Comparison of ENCODE assay signal across 18 cellular contexts in genomic region chr1:5897281-5897680, GRCh38.
DNase-seq lines count a peak whose midpoint lies in the region; ATAC-seq and TF ChIP-seq lines count a peak whose summit lies in the region.
"Had no signal": no experiment of that assay in that cellular context is flagged by ENCODE, and none has a peak within 500 bp of the region (broad histone marks: within the 10 kb centered on the region; RNA-seq: fewer than 3 reads in every experiment).

No MANE protein-coding gene starts in this region.

- peaks cover 16% of the 10 kb centered on the region for H3K9me3 Mint-ChIP-seq in WTC11
- H3K9me3 Mint-ChIP-seq: CD8-positive, alpha-beta T cell had no signal

- peak overlapping the region; percentile 70 for H3K27ac Mint-ChIP-seq in WTC11
- H3K27ac Mint-ChIP-seq: CD8-positive, alpha-beta T cell had no signal

- no peak overlapping the region for H2AFZ ChIP-seq in neural cell (ENCODE audit: low read depth, low read length)
- no peak overlapping the region for H2AFZ ChIP-seq in hepatocyte

- WGBS in hepatocyte (ENCODE audit: low lambda C conversion rate, missing lambda C conversion rate), result 60% methylated on average over 15 of the region's 15 CpGs

- H3K27me3 Mint-ChIP-seq in WTC11 (ENCODE audit: low read depth), result peaks cover 2% of the 10 kb centered on the region; the same call in 1 of the 2 replicates

- no peak for TF ChIP-seq CTCF in WTC11 (IDR thresholded peaks at IDR 0.05)
- TF ChIP-seq CTCF in neural cell (IDR thresholded peaks at IDR 0.05; ENCODE audit: poor library complexity, severe bottlenecking), result peak; percentile 35
- TF ChIP-seq CTCF in hepatocyte (IDR thresholded peaks at IDR 0.05; ENCODE audit: poor library complexity), result no peak

- H3K4me1 ChIP-seq in ES-I3 (ENCODE audit: insufficient read depth, low read length) (peaks cover 12% of the 10 kb centered on the region), iPS-18a (ENCODE audit: control insufficient read depth, low read depth, low read length) (peaks cover 37% of the 10 kb centered on the region), hepatocyte (ENCODE audit: insufficient read depth) (no peaks in the 10 kb centered on the region)
- H3K4me1 ChIP-seq: Peyer's patch had no signal

- H3K4me3 ChIP-seq in iPS-18a (ENCODE audit: low read length) (peak overlapping the region; percentile 23), neural cell (ENCODE audit: low read length) (peak overlapping the region; percentile 36), hepatocyte (no peak overlapping the region)
- H3K4me3 ChIP-seq: BLaER1, K562, Peyer's patch had no signal

- peak overlapping the region; percentile 58 for H3K27ac ChIP-seq in iPS-18a (ENCODE audit: low read length)
- H3K27ac ChIP-seq in neural cell (ENCODE audit: low read length), result no peak overlapping the region
- H3K27ac ChIP-seq in hepatocyte, result no peak overlapping the region
- H3K27ac ChIP-seq: Peyer's patch had no signal

- H3K9me3 ChIP-seq in ES-I3 (ENCODE audit: control insufficient read depth, insufficient read depth, low read length), result no peaks in the 10 kb centered on the region
- no peaks in the 10 kb centered on the region for H3K9me3 ChIP-seq in iPS-18a (ENCODE audit: control insufficient read depth, low read depth, low read length)
- no peaks in the 10 kb centered on the region for H3K9me3 ChIP-seq in neural cell (ENCODE audit: low read length)
- no peaks in the 10 kb centered on the region for H3K9me3 ChIP-seq in hepatocyte (ENCODE audit: low read depth)
- H3K9me3 ChIP-seq: Peyer's patch, SK-N-SH had no signal

- peak overlapping the region; percentile 40 for H3K4me3 Mint-ChIP-seq in WTC11
- H3K4me3 Mint-ChIP-seq: CD8-positive, alpha-beta T cell had no signal

- no peaks in the 10 kb centered on the region for H3K79me2 ChIP-seq in neural cell (replicated peaks; ENCODE audit: insufficient read depth, low read length)
- H3K79me2 ChIP-seq in hepatocyte, result no peaks in the 10 kb centered on the region

- H3K36me3 ChIP-seq in ES-I3 (ENCODE audit: insufficient read depth, low read length) (no peaks in the 10 kb centered on the region), iPS-18a (ENCODE audit: control insufficient read depth, low read depth, low read length) (no peaks in the 10 kb centered on the region), neural cell (ENCODE audit: insufficient read depth, low read length) (no peaks in the 10 kb centered on the region), hepatocyte (replicated peaks; ENCODE audit: insufficient read depth, low read depth) (no peaks in the 10 kb centered on the region)
- H3K36me3 ChIP-seq: Peyer's patch had no signal

- H4K20me1 ChIP-seq in neural cell (ENCODE audit: insufficient read depth) (no peaks in the 10 kb centered on the region), hepatocyte (ENCODE audit: insufficient read depth, poor library complexity, severe bottlenecking) (no peaks in the 10 kb centered on the region)
- H4K20me1 ChIP-seq: BLaER1 had no signal

- peaks cover 43% of the 10 kb centered on the region for H3K4me1 Mint-ChIP-seq in WTC11

- peak; percentile 74 for ATAC-seq in WTC11
- ATAC-seq in GM18505 (IDR thresholded peaks at IDR 0.05; ENCODE audit: unreplicated experiment), result no peak
- ATAC-seq: CD8-positive, alpha-beta T cell; K562 had no signal

- H3K36me3 Mint-ChIP-seq in WTC11, result peaks cover 14% of the 10 kb centered on the region

- H3K4me2 ChIP-seq in neural cell (ENCODE audit: low read length) (peak overlapping the region; percentile 1), hepatocyte (no peak overlapping the region)
- H3K4me2 ChIP-seq: SK-N-SH had no signal

- peak; percentile 33 for TF ChIP-seq RAD21 in neural cell (conservative IDR thresholded peaks at IDR 0.05)

- no peak for TF ChIP-seq POLR2A in GM18505 (IDR thresholded peaks at IDR 0.05; ENCODE audit: borderline replicate concordance, extremely low read depth, insufficient read depth, insufficient read length)

- no peaks in the 10 kb centered on the region for H3F3A ChIP-seq in neural cell (ENCODE audit: insufficient read depth, low read length, poor library complexity, severe bottlenecking)

- H3K9ac ChIP-seq in ES-I3 (ENCODE audit: low read depth, low read length) (peak overlapping the region; percentile 19; the same call in 1 of the 2 replicates), iPS-18a (ENCODE audit: low read length) (peak overlapping the region; percentile 32), neural cell (ENCODE audit: low read length) (no peak overlapping the region)
- H3K9ac ChIP-seq: BLaER1, SK-N-SH had no signal

- peak; percentile 33 for DNase-seq in WTC11 (ENCODE audit: low spot score)
- no peak for DNase-seq in activated T-cell treated with anti-CD3 and anti-CD28 coated beads, Interleukin-2, amount 50 U/mL, for 1 hour
- no peak for DNase-seq in SW480 (ENCODE audit: low spot score)
- no peak for DNase-seq in hepatocyte (ENCODE audit: low spot score)
- DNase-seq: CD8-positive, alpha-beta T cell; DND-41; HCEC 1CT; NCI-H1436; NCI-H2227 treated with DMSO at 0.1 percent for 48 hours; NCI-H524; SK-N-SH had no signal

- peak; percentile 15 for TF ChIP-seq EP300 in neural cell (conservative IDR thresholded peaks at IDR 0.05; ENCODE audit: poor library complexity, severe bottlenecking)

- POLR2A ChIA-PET in WTC11 (lab: Charles Lee), result no interaction called here

- H3K9me2 ChIP-seq in neural cell (ENCODE audit: insufficient read depth, low read length), result no peaks in the 10 kb centered on the region
- H3K9me2 ChIP-seq in hepatocyte (replicated peaks; ENCODE audit: insufficient read depth), result no peaks in the 10 kb centered on the region
- H3K9me2 ChIP-seq: SK-N-SH had no signal

- CTCF ChIA-PET in WTC11 (lab: Charles Lee), result interaction anchor here (1.0 to 1.9 kb wide), 4 partner anchors 15 to 152 kb away, joined by 3 to 8 read pairs (median 4); no protein-coding TSS in a partner anchor

- H3K27me3 ChIP-seq in iPS-18a (ENCODE audit: control insufficient read depth, insufficient read depth, low read length), result no peaks in the 10 kb centered on the region
- H3K27me3 ChIP-seq in neural cell (ENCODE audit: insufficient read depth, low read depth, low read length), result no peaks in the 10 kb centered on the region
- H3K27me3 ChIP-seq in hepatocyte, result no peaks in the 10 kb centered on the region
- H3K27me3 ChIP-seq: BLaER1, Peyer's patch had no signal

TF ChIP-seq in WTC11, 78 proteins besides CTCF, POLR2A, EP300 and RAD21 (continues in another document):
- TF ChIP-seq TCF7 (CRISPR knock-in tag; IDR thresholded peaks at IDR 0.05; ENCODE audit: low read depth), result no peak
- no peak for TF ChIP-seq MXD4 (CRISPR knock-in tag; IDR thresholded peaks at IDR 0.05; ENCODE audit: borderline replicate concordance)
- no peak for TF ChIP-seq ATF3 (CRISPR knock-in tag; conservative IDR thresholded peaks at IDR 0.05)
- no peak for TF ChIP-seq RORB (CRISPR knock-in tag; IDR thresholded peaks at IDR 0.05)
- TF ChIP-seq ZNF121 (CRISPR knock-in tag; IDR thresholded peaks at IDR 0.05), result no peak
- TF ChIP-seq GABPB1 (CRISPR knock-in tag; IDR thresholded peaks at IDR 0.05), result no peak

TF ChIP-seq in neural cell, 6 proteins besides CTCF, POLR2A, EP300 and RAD21:
- TF ChIP-seq REST (IDR thresholded peaks at IDR 0.05; ENCODE audit: borderline replicate concordance) (no peak), POLR2AphosphoS5 (IDR thresholded peaks at IDR 0.05) (peak; percentile 43)
